Comparison of ENCODE assay signal across 11 cellular contexts in the genomic region with DNA sequence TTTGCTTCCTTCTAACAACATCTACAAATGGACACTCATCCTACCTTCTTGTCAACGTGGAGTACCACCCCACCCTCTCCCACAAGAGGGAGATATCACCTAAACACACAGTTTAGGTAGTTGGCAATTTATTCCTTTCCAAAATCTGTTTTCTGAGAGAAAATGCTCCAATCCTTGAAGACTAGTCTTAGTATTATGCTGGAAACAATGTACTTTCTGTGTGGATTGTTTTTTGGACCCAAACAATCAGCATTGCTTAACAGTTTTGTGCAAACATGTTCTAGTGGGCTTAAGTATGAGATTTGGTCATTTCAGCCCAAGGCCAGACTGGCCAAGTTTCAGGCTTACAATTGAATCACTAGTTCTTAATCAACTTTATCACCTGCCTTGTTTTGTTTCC.
DNase-seq lines count a peak whose midpoint lies in the region; ATAC-seq, FAIRE-seq and TF ChIP-seq lines count a peak whose summit lies in the region.
"Had no signal": no experiment of that assay in that cellular context is flagged by ENCODE, and none has a peak within 500 bp of the region (broad histone marks: within the 10 kb centered on the region; RNA-seq: fewer than 3 reads in every experiment).

No MANE protein-coding gene starts in this region.

- peak; percentile 54 for FAIRE-seq in HTR-8/SVneo (lab: Jason Lieb, UNC)
- FAIRE-seq in frontal cortex (lab: Jason Lieb, UNC): no peak
- FAIRE-seq: GM19239 had no signal

- POLR2A ChIA-PET in AG04450 (lab: Yijun Ruan, JAX): no interaction called here

- no peak for ATAC-seq in HG02981 (IDR thresholded peaks at IDR 0.05; ENCODE audit: unreplicated experiment)
- ATAC-seq in GM19467 (IDR thresholded peaks at IDR 0.05; ENCODE audit: unreplicated experiment): no peak

- no peak overlapping the region for H3K27ac ChIP-seq in AG04450 (ENCODE audit: low read depth, low read length)
- H3K27ac ChIP-seq: uterus had no signal

- H3K27me3 ChIP-seq in AG04450 (ENCODE audit: control insufficient read depth, insufficient read depth, low read length): peaks cover 3% of the 10 kb centered on the region
- H3K27me3 ChIP-seq: uterus had no signal

- H3K4me3 ChIP-seq in AG04450 (ENCODE audit: low read depth, low read length): no peak overlapping the region
- no peak overlapping the region for H3K4me3 ChIP-seq in astrocyte of the cerebellum (ENCODE audit: low read depth, low read length)
- H3K4me3 ChIP-seq: uterus had no signal

- no peaks in the 10 kb centered on the region for H3K9me3 ChIP-seq in AG04450 (ENCODE audit: control insufficient read depth, insufficient read depth, low read length)
- H3K9me3 ChIP-seq: uterus had no signal

- DNase-seq in AG04450 (ENCODE audit: low read depth, low spot score) (peak; percentile 3), HTR-8/SVneo (ENCODE audit: insufficient read length, low spot score) (peak; percentile 33), astrocyte of the cerebellum (ENCODE audit: low read depth) (no peak), iris pigment epithelial cell (ENCODE audit: low read depth) (peak; percentile 24), frontal cortex (ENCODE audit: low spot score in 2 of 2) (no peak), G401 (ENCODE audit: low spot score) (no peak)
- DNase-seq: T-helper 1 cell, uterus had no signal

- in situ Hi-C loops in astrocyte of the cerebellum (cut with HindIII; ENCODE audit: low sequenced_read_pairs): no loop called here
- in situ Hi-C loops in G401 (cut with HindIII; ENCODE audit: low sequenced_read_pairs): no loop called here

- peak; percentile 55 for TF ChIP-seq CTCF in AG04450 (IDR thresholded peaks at IDR 0.05; ENCODE audit: low read depth, low read length)
- peak; percentile 50 for TF ChIP-seq CTCF in astrocyte of the cerebellum (IDR thresholded peaks at IDR 0.05; ENCODE audit: low read depth, low read length, missing control alignments)

- CTCF ChIA-PET in AG04450 (lab: Charles Lee): interaction anchor here (1.0 kb wide), 1 partner anchor 657 kb away, joined by 3 read pairs; no protein-coding TSS in a partner anchor

Comparison
In these comparisons a context has a peak if more than half of its experiments do, and no peak if none do; other contexts are left out.
1. DNase-seq: peak in AG04450 (single experiment), HTR-8/SVneo (single experiment) and iris pigment epithelial cell (single experiment); none in astrocyte of the cerebellum (single experiment), frontal cortex (0 of 2) and G401 (single experiment).